In genomic region chr19:4206818-4207484, GRCh38 we compare ENCODE assay signal across 8 cellular contexts. TPM values are rescaled to one million over a fixed set of nuclear protein-coding genes. Genes with fewer than 3 reads are reported as not detected.
DNase-seq lines count a peak whose midpoint lies in the region; ATAC-seq and TF ChIP-seq lines count a peak whose summit lies in the region.
"Had no signal": no experiment of that assay in that cellular context is flagged by ENCODE, and none has a peak within 500 bp of the region (broad histone marks: within the 10 kb centered on the region; RNA-seq: fewer than 3 reads in every experiment).

No MANE protein-coding gene starts in this region.

- H3K9me3 Mint-ChIP-seq in WTC11 = no peaks in the 10 kb centered on the region
- H3K9me3 Mint-ChIP-seq: activated naive CD8-positive, alpha-beta T cell treated with anti-CD3 and anti-CD28 coated beads, Interleukin-2, amount 50 U/mL, for 24 hours had no signal

- CTCF ChIA-PET in WTC11 (lab: Charles Lee) = interaction anchor here (0.6 to 2.9 kb wide), 9 partner anchors 9 to 219 kb away, joined by 3 to 21 read pairs (median 4); partner anchors contain the start of gene YJU2

- H3K27me3 Mint-ChIP-seq in WTC11 (ENCODE audit: low read depth) = no peaks in the 10 kb centered on the region

- POLR2A ChIA-PET in WTC11 (lab: Charles Lee) = no interaction called here

- H3K4me3 Mint-ChIP-seq in WTC11 = no peak overlapping the region
- H3K4me3 Mint-ChIP-seq: activated naive CD8-positive, alpha-beta T cell treated with anti-CD3 and anti-CD28 coated beads, Interleukin-2, amount 50 U/mL, for 24 hours had no signal

- DNase-seq in GM10266 (ENCODE audit: extremely low spot score) (no peak), LHCN-M2 (ENCODE audit: low read depth) (peak; percentile 56), WTC11 (ENCODE audit: low spot score) (no peak), myocyte (ENCODE audit: low read depth) (peak; percentile 44), NCI-H1092 (lab: John Stamatoyannopoulos, UW) (no peak)
- DNase-seq: activated naive CD8-positive, alpha-beta T cell treated with anti-CD3 and anti-CD28 coated beads, Interleukin-2, amount 50 U/mL, for 24 hours had no signal

- peaks cover 6% of the 10 kb centered on the region; the same call in 1 of the 2 replicates for H3K4me1 Mint-ChIP-seq in WTC11

- TF ChIP-seq POLR2A in GM18505 (IDR thresholded peaks at IDR 0.05; ENCODE audit: borderline replicate concordance, extremely low read depth, insufficient read depth, insufficient read length) = no peak

- H3K36me3 Mint-ChIP-seq in WTC11 = no peaks in the 10 kb centered on the region

- ATAC-seq in WTC11 (0 out of 2 replicates have a peak, but pooled peaks have one; percentile 5), GM18505 (IDR thresholded peaks at IDR 0.05; ENCODE audit: unreplicated experiment) (no peak), HG02623 (IDR thresholded peaks at IDR 0.05; ENCODE audit: unreplicated experiment) (no peak)
- ATAC-seq: activated naive CD8-positive, alpha-beta T cell treated with anti-CD3 and anti-CD28 coated beads, Interleukin-2, amount 50 U/mL, for 24 hours had no signal

- H3K27ac Mint-ChIP-seq in WTC11 = no peak overlapping the region
- H3K27ac Mint-ChIP-seq: activated naive CD8-positive, alpha-beta T cell treated with anti-CD3 and anti-CD28 coated beads, Interleukin-2, amount 50 U/mL, for 24 hours had no signal

- TF ChIP-seq CTCF in GM10266 (IDR thresholded peaks at IDR 0.05; ENCODE audit: control insufficient read depth, insufficient read depth, low read depth, missing control alignments) (peak; percentile 38), WTC11 (IDR thresholded peaks at IDR 0.05) (no peak)

TF ChIP-seq in WTC11, 78 proteins besides CTCF, POLR2A, EP300 and RAD21:
- TF ChIP-seq ZNF512 (CRISPR knock-in tag; IDR thresholded peaks at IDR 0.05; ENCODE audit: borderline replicate concordance) (no peak), FOXP1 (CRISPR knock-in tag; IDR thresholded peaks at IDR 0.05; ENCODE audit: borderline replicate concordance) (no peak), SMAD4 (CRISPR knock-in tag; IDR thresholded peaks at IDR 0.05) (no peak), HMGA2 (CRISPR knock-in tag; IDR thresholded peaks at IDR 0.05) (no peak), OVOL2 (CRISPR knock-in tag; IDR thresholded peaks at IDR 0.05; ENCODE audit: borderline replicate concordance) (no peak), IRF2 (CRISPR knock-in tag; IDR thresholded peaks at IDR 0.05; ENCODE audit: borderline replicate concordance, low read depth) (no peak), ZNF396 (CRISPR knock-in tag; IDR thresholded peaks at IDR 0.05; ENCODE audit: borderline replicate concordance) (no peak)
- TF ChIP-seq, protein P1, sequence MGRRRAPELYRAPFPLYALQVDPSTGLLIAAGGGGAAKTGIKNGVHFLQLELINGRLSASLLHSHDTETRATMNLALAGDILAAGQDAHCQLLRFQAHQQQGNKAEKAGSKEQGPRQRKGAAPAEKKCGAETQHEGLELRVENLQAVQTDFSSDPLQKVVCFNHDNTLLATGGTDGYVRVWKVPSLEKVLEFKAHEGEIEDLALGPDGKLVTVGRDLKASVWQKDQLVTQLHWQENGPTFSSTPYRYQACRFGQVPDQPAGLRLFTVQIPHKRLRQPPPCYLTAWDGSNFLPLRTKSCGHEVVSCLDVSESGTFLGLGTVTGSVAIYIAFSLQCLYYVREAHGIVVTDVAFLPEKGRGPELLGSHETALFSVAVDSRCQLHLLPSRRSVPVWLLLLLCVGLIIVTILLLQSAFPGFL (CRISPR knock-in tag; IDR thresholded peaks at IDR 0.05; ENCODE audit: borderline replicate concordance) = no peak
- TF ChIP-seq, protein P2, sequence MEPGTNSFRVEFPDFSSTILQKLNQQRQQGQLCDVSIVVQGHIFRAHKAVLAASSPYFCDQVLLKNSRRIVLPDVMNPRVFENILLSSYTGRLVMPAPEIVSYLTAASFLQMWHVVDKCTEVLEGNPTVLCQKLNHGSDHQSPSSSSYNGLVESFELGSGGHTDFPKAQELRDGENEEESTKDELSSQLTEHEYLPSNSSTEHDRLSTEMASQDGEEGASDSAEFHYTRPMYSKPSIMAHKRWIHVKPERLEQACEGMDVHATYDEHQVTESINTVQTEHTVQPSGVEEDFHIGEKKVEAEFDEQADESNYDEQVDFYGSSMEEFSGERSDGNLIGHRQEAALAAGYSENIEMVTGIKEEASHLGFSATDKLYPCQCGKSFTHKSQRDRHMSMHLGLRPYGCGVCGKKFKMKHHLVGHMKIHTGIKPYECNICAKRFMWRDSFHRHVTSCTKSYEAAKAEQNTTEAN (CRISPR knock-in tag; IDR thresholded peaks at IDR 0.05) = no peak
- TF ChIP-seq, protein P3, sequence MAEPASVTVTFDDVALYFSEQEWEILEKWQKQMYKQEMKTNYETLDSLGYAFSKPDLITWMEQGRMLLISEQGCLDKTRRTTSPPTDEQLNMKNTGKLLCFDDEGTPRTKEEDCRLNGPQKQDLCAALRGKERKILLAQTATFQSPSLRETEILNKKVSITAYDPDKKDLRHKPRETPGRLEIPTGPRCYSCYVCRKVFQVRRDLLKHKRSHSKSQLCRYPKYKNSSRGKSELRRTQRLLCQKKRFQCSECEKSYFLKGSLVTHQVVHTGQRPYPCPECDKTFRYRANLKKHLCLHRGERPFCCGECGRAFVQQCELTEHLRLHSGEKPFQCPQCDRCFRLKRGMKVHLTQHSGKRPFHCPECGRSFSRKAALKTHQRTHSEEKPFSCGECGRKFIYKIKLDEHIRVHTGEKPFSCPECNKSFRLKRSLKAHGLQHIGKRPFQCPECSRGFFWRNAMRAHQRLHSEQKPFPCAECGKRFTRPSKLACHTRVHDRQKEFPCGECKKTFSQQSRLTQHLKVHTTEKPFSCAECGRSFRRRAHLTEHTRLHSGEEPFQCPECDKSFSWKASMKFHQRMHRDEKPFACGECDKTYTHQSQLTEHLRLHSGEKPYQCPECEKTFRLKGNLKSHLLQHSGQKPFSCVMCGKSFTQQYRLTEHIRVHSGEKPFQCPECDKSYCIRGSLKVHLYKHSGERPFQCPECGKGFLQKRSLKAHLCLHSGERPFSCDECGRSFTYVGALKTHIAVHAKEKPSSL (CRISPR knock-in tag; conservative IDR thresholded peaks at IDR 0.05) = no peak
TF ChIP-seq in WTC11: peak in this region for 0.

RNA-seq across cellular contexts. Expression of gene EBI3, which starts 22.4 kb away (rescaled TPM):
- total RNA-seq in LHCN-M2 (2014; rRNA removed) (0.11 TPM in 1 of 2 replicates, not detected in the other), WTC11 (2021) (0.81 to 1.5 TPM (median 1.1 TPM) in 3 replicates), myocyte (0.11 and 0.21 TPM in 2 replicates)
- 0.36 TPM for polyA plus RNA-seq in LHCN-M2 (2012)
- 0.23 TPM for polyA plus RNA-seq in myocyte (2012)

RNA-seq across cellular contexts. Expression of gene ANKRD24, which starts 24.5 kb away (rescaled TPM):
- total RNA-seq in LHCN-M2 (2014; rRNA removed) (0.13 and 0.17 TPM in 2 replicates), WTC11 (2021) (11.3 to 15.0 TPM (median 14.8 TPM) in 3 replicates), myocyte (0.53 and 1.4 TPM in 2 replicates)
- polyA plus RNA-seq in LHCN-M2 (2012) = 0.06 TPM
- polyA plus RNA-seq in myocyte (2012) = 1.1 TPM

RNA-seq across cellular contexts. Expression of gene SIRT6, which starts 24.6 kb away (rescaled TPM):
- 17.0 and 31.1 TPM in 2 replicates for total RNA-seq in LHCN-M2 (2014; rRNA removed)
- polyA plus RNA-seq in LHCN-M2 (2012) = 18.8 TPM
- 27.2 to 29.9 TPM (median 28.1 TPM) in 3 replicates for total RNA-seq in WTC11 (2021)
- 19.3 and 22.4 TPM in 2 replicates for total RNA-seq in myocyte
- polyA plus RNA-seq in myocyte (2012) = 20.6 TPM

RNA-seq across cellular contexts. Expression of gene YJU2, which starts 39.9 kb away (rescaled TPM):
- total RNA-seq in LHCN-M2 (2014; rRNA removed) (16.8 and 24.2 TPM in 2 replicates), WTC11 (2021) (24.3 to 26.5 TPM (median 25.2 TPM) in 3 replicates), myocyte (13.3 and 17.2 TPM in 2 replicates)
- polyA plus RNA-seq in LHCN-M2 (2012) = 18.9 TPM
- 14.5 TPM for polyA plus RNA-seq in myocyte (2012)

RNA-seq across cellular contexts. Expression of gene CREB3L3, which starts 53.5 kb away (rescaled TPM):
- not detected in 2 replicates for total RNA-seq in LHCN-M2 (2014; rRNA removed)
- polyA plus RNA-seq in LHCN-M2 (2012) = not detected
- total RNA-seq in WTC11 (2021) = 0.09 to 0.46 TPM in 2 of 3 replicates, not detected in the other
- total RNA-seq in myocyte = not detected in 2 replicates
- not detected for polyA plus RNA-seq in myocyte (2012)

Comparison
In these comparisons a context has a peak if more than half of its experiments do, and no peak if none do; other contexts are left out.
1. DNase-seq: peak in LHCN-M2 (single experiment) and myocyte (single experiment); none in GM10266 (single experiment), WTC11 (single experiment) and NCI-H1092 (single experiment).